In genomic region chr7:154304231-154304630, GRCh38 we compare ENCODE assay signal across 1 cellular context.
TF ChIP-seq lines count a peak whose summit lies in the region.

No MANE protein-coding gene starts in this region.

TF ChIP-seq in GM23338, 12 proteins besides CTCF, POLR2A, EP300 and RAD21 (continued from another document):
- TF ChIP-seq NANOG (IDR thresholded peaks at IDR 0.05; ENCODE audit: borderline replicate concordance): no peak
- TF ChIP-seq REST (IDR thresholded peaks at IDR 0.05; ENCODE audit: unreplicated experiment): no peak
